ENCODE assay signal across 19 cellular contexts in genomic region chr20:3404402-3404801, GRCh38.
"Had no signal": no experiment of that assay in that cellular context is flagged by ENCODE, and none has a peak within 500 bp of the region (broad histone marks: within the 10 kb centered on the region; RNA-seq: fewer than 3 reads in every experiment).

No MANE protein-coding gene starts in this region.

- ATAC-seq: heart right ventricle; naive thymus-derived CD4-positive, alpha-beta T cell; pancreas; right lobe of liver; stimulated activated naive B cell treated with anti-CD40 and anti-IgM and Interleukin-4, amounts not matched to agents 10 μg/mL and 1 μg/mL and 100 μg/mL, for 72 hours; T-cell had no signal

- H3K27me3 ChIP-seq: brain microvascular endothelial cell, esophagus squamous epithelium, heart right ventricle, pancreas, right lobe of liver, spleen had no signal

- H3K4me3 ChIP-seq: esophagus squamous epithelium, heart right ventricle, pancreas, right lobe of liver, spleen had no signal

- H3K9me3 ChIP-seq: esophagus squamous epithelium, heart right ventricle, pancreas, right lobe of liver, spleen, thoracic aorta had no signal

- H3K36me3 ChIP-seq: brain microvascular endothelial cell, esophagus squamous epithelium, heart right ventricle, pancreas, right lobe of liver, spleen, thoracic aorta had no signal

- DNase-seq: activated B cell treated with CpG ODN at 0.5 μM for 24 hours; activated CD4-positive, alpha-beta memory T cell treated with anti-CD3 and anti-CD28 coated beads, Interleukin-2, amount 10 ng/mL, durations not matched to agents 7 days and 5 days; activated CD4-positive, alpha-beta T cell treated with anti-CD3 and anti-CD28 coated beads for 4 hours; activated naive CD4-positive, alpha-beta T cell treated with Interleukin-2 at 50 U/mL for 16 hours; activated naive CD8-positive, alpha-beta T cell treated with anti-CD3 and anti-CD28 coated beads, Interleukin-2, amount 10 ng/mL, durations not matched to agents 7 days and 5 days; activated T-cell treated with anti-CD3 and anti-CD28 coated beads, Interleukin-2, amount 50 U/mL, for 1 hour; amygdala; brain microvascular endothelial cell; effector CD8-positive, alpha-beta T cell; esophagus squamous epithelium; heart right ventricle; immature natural killer cell; naive thymus-derived CD4-positive, alpha-beta T cell; pancreas; right lobe of liver; spleen; stimulated activated naive B cell treated with anti-CD40 and anti-IgM and Interleukin-4, amounts not matched to agents 10 μg/mL and 1 μg/mL and 100 μg/mL, for 72 hours; T-cell had no signal
